In genomic region chr4:37949636-37950426, GRCh38 we compare ENCODE assay signal across 25 cellular contexts. TPM values are rescaled to one million over a fixed set of nuclear protein-coding genes. Genes with fewer than 3 reads are reported as not detected.
"Had no signal": no experiment of that assay in that cellular context is flagged by ENCODE, and none has a peak within 500 bp of the region (broad histone marks: within the 10 kb centered on the region; RNA-seq: fewer than 3 reads in every experiment).

No MANE protein-coding gene starts in this region.

- DNase-seq: IMR-90, KBM-7, MG63, NCI-H1092, NCI-H1105 treated with DMSO at 0.1 percent for 48 hours, NCI-H1417 treated with DMSO at 0.1 percent for 48 hours, NCI-H146, NCI-H1694 treated with DMSO at 0.1 percent for 48 hours, NCI-H2029, NCI-H2081 treated with DMSO at 0.1 percent for 48 hours, NCI-H2171, NCI-H226, NCI-H446, NCI-H510A, NCI-H524 treated with DMSO at 0.1 percent for 48 hours, NCI-H69, NCI-H774, PC-3, SHP77 treated with DMSO at 0.1 percent for 48 hours, SJCRH30, T-helper 1 cell had no signal

- H3K4me3 ChIP-seq: MG63, SJCRH30 had no signal

- ATAC-seq: Panc1, PC-3, SK-N-SH treated with all-trans-retinoic acid at 6 μM for 48 hours had no signal

- H3K9me3 ChIP-seq: MG63, SJCRH30 had no signal

- H3K27me3 ChIP-seq: MG63, SJCRH30 had no signal

- H3K36me3 ChIP-seq: MG63, SJCRH30 had no signal

- H3K27ac ChIP-seq: RWPE1, SJCRH30 had no signal

RNA-seq across cellular contexts. Expression of gene PTTG2, which starts 10.4 kb away (rescaled TPM):
- total RNA-seq: HT-29, IMR-90, PC-3, SJCRH30 had no signal
- polyA plus RNA-seq: IMR-90 had no signal
